ENCODE assay signal across 1 cellular context in genomic region chr19:45095496-45096413, GRCh38.
TF ChIP-seq lines count a peak whose summit lies in the region.

No MANE protein-coding gene starts in this region.

TF ChIP-seq in WTC11, 78 proteins besides CTCF, POLR2A, EP300 and RAD21 (continued from another document):
- TF ChIP-seq, protein P1, sequence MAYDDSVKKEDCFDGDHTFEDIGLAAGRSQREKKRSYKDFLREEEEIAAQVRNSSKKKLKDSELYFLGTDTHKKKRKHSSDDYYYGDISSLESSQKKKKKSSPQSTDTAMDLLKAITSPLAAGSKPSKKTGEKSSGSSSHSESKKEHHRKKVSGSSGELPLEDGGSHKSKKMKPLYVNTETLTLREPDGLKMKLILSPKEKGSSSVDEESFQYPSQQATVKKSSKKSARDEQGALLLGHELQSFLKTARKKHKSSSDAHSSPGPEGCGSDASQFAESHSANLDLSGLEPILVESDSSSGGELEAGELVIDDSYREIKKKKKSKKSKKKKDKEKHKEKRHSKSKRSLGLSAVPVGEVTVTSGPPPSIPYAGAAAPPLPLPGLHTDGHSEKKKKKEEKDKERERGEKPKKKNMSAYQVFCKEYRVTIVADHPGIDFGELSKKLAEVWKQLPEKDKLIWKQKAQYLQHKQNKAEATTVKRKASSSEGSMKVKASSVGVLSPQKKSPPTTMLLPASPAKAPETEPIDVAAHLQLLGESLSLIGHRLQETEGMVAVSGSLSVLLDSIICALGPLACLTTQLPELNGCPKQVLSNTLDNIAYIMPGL (CRISPR knock-in tag; IDR thresholded peaks at IDR 0.05) = no peak
- TF ChIP-seq IRF2 (CRISPR knock-in tag; IDR thresholded peaks at IDR 0.05; ENCODE audit: borderline replicate concordance, low read depth) = no peak
- TF ChIP-seq ETV6 (CRISPR knock-in tag; IDR thresholded peaks at IDR 0.05) = no peak
- TF ChIP-seq, protein P2, sequence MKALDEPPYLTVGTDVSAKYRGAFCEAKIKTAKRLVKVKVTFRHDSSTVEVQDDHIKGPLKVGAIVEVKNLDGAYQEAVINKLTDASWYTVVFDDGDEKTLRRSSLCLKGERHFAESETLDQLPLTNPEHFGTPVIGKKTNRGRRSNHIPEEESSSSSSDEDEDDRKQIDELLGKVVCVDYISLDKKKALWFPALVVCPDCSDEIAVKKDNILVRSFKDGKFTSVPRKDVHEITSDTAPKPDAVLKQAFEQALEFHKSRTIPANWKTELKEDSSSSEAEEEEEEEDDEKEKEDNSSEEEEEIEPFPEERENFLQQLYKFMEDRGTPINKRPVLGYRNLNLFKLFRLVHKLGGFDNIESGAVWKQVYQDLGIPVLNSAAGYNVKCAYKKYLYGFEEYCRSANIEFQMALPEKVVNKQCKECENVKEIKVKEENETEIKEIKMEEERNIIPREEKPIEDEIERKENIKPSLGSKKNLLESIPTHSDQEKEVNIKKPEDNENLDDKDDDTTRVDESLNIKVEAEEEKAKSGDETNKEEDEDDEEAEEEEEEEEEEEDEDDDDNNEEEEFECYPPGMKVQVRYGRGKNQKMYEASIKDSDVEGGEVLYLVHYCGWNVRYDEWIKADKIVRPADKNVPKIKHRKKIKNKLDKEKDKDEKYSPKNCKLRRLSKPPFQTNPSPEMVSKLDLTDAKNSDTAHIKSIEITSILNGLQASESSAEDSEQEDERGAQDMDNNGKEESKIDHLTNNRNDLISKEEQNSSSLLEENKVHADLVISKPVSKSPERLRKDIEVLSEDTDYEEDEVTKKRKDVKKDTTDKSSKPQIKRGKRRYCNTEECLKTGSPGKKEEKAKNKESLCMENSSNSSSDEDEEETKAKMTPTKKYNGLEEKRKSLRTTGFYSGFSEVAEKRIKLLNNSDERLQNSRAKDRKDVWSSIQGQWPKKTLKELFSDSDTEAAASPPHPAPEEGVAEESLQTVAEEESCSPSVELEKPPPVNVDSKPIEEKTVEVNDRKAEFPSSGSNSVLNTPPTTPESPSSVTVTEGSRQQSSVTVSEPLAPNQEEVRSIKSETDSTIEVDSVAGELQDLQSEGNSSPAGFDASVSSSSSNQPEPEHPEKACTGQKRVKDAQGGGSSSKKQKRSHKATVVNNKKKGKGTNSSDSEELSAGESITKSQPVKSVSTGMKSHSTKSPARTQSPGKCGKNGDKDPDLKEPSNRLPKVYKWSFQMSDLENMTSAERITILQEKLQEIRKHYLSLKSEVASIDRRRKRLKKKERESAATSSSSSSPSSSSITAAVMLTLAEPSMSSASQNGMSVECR (CRISPR knock-in tag; IDR thresholded peaks at IDR 0.05; ENCODE audit: borderline replicate concordance) = no peak
- TF ChIP-seq MXD4 (CRISPR knock-in tag; IDR thresholded peaks at IDR 0.05; ENCODE audit: borderline replicate concordance) = no peak
- TF ChIP-seq, protein P3, sequence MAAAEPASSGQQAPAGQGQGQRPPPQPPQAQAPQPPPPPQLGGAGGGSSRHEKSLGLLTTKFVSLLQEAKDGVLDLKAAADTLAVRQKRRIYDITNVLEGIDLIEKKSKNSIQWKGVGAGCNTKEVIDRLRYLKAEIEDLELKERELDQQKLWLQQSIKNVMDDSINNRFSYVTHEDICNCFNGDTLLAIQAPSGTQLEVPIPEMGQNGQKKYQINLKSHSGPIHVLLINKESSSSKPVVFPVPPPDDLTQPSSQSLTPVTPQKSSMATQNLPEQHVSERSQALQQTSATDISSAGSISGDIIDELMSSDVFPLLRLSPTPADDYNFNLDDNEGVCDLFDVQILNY (CRISPR knock-in tag; IDR thresholded peaks at IDR 0.05) = no peak
- no peak for TF ChIP-seq GRHL2 (CRISPR knock-in tag; IDR thresholded peaks at IDR 0.05; ENCODE audit: insufficient replicate concordance, severe bottlenecking)
- TF ChIP-seq ZNF317 (CRISPR knock-in tag; IDR thresholded peaks at IDR 0.05; ENCODE audit: borderline replicate concordance, low read depth) = no peak
- TF ChIP-seq ZNF219 (CRISPR knock-in tag; IDR thresholded peaks at IDR 0.05; ENCODE audit: borderline replicate concordance) = no peak
- no peak for TF ChIP-seq TP53 (CRISPR knock-in tag; IDR thresholded peaks at IDR 0.05)
